8 cellular contexts compared by ENCODE assay signal in genomic region chr17:40323317-40323716, GRCh38. TPM values are rescaled to one million over a fixed set of nuclear protein-coding genes. Genes with fewer than 3 reads are reported as not detected.
DNase-seq lines count a peak whose midpoint lies in the region; ATAC-seq and TF ChIP-seq lines count a peak whose summit lies in the region.

No MANE protein-coding gene starts in this region.

- CTCF ChIA-PET in activated naive CD4-positive, alpha-beta T cell treated with anti-CD3 and anti-CD28 coated beads for 36 hours (lab: Charles Lee) = interaction anchor here (1.0 to 1.1 kb wide), 2 partner anchors 16 to 22 kb away, joined by 3 read pairs; no protein-coding TSS in a partner anchor

- no peak for TF ChIP-seq CTCF in mesothelial cell of epicardium (IDR thresholded peaks at IDR 0.05; ENCODE audit: unreplicated experiment)
- no peak for TF ChIP-seq CTCF in type B pancreatic cell (conservative IDR thresholded peaks at IDR 0.05)

- H3K4me3 Mint-ChIP-seq in activated naive CD4-positive, alpha-beta T cell treated with anti-CD3 and anti-CD28 coated beads for 36 hours = peak overlapping the region; percentile 85
- peak overlapping the region; percentile 85 for H3K4me3 Mint-ChIP-seq in activated naive CD8-positive, alpha-beta T cell treated with anti-CD3 and anti-CD28 coated beads, Interleukin-2, amount 50 U/mL, for 24 hours
- H3K4me3 Mint-ChIP-seq in mesothelial cell of epicardium (no peak overlapping the region), type B pancreatic cell (peak overlapping the region; percentile 68)

- intact Hi-C loops in activated naive CD4-positive, alpha-beta T cell treated with anti-CD3 and anti-CD28 coated beads for 36 hours (cut with micrococcal nuclease) = loop anchor here (2.0 to 10.0 kb wide), 3 partner anchors 227 to 1341 kb away; no protein-coding TSS in a partner anchor

- peaks cover 86% of the 10 kb centered on the region for H3K4me1 Mint-ChIP-seq in activated naive CD4-positive, alpha-beta T cell treated with anti-CD3 and anti-CD28 coated beads for 36 hours (ENCODE audit: low read depth)
- H3K4me1 Mint-ChIP-seq in activated naive CD8-positive, alpha-beta T cell treated with anti-CD3 and anti-CD28 coated beads, Interleukin-2, amount 50 U/mL, for 24 hours = peaks cover 91% of the 10 kb centered on the region
- H3K4me1 Mint-ChIP-seq in mesothelial cell of epicardium = peaks cover 60% of the 10 kb centered on the region
- H3K4me1 Mint-ChIP-seq in type B pancreatic cell (ENCODE audit: unreplicated experiment) = peaks cover 59% of the 10 kb centered on the region

- no peaks in the 10 kb centered on the region for H3K36me3 Mint-ChIP-seq in activated naive CD4-positive, alpha-beta T cell treated with anti-CD3 and anti-CD28 coated beads for 36 hours (ENCODE audit: low read depth)
- peaks cover 5% of the 10 kb centered on the region for H3K36me3 Mint-ChIP-seq in activated naive CD8-positive, alpha-beta T cell treated with anti-CD3 and anti-CD28 coated beads, Interleukin-2, amount 50 U/mL, for 24 hours (ENCODE audit: low read depth)
- H3K36me3 Mint-ChIP-seq in mesothelial cell of epicardium (peaks cover 1% of the 10 kb centered on the region), type B pancreatic cell (no peaks in the 10 kb centered on the region)

- peak overlapping the region; percentile 93 for H3K27ac Mint-ChIP-seq in activated naive CD4-positive, alpha-beta T cell treated with anti-CD3 and anti-CD28 coated beads for 36 hours
- peak overlapping the region; percentile 100 for H3K27ac Mint-ChIP-seq in activated naive CD8-positive, alpha-beta T cell treated with anti-CD3 and anti-CD28 coated beads, Interleukin-2, amount 50 U/mL, for 24 hours
- H3K27ac Mint-ChIP-seq in mesothelial cell of epicardium (peak overlapping the region; percentile 94), type B pancreatic cell (peak overlapping the region; percentile 73)

- no peaks in the 10 kb centered on the region for H3K27me3 Mint-ChIP-seq in activated naive CD4-positive, alpha-beta T cell treated with anti-CD3 and anti-CD28 coated beads for 36 hours (ENCODE audit: low read depth)
- H3K27me3 Mint-ChIP-seq in activated naive CD8-positive, alpha-beta T cell treated with anti-CD3 and anti-CD28 coated beads, Interleukin-2, amount 50 U/mL, for 24 hours = peaks cover 2% of the 10 kb centered on the region
- H3K27me3 Mint-ChIP-seq in mesothelial cell of epicardium (ENCODE audit: low read depth) (no peaks in the 10 kb centered on the region), type B pancreatic cell (no peaks in the 10 kb centered on the region)

- DNase-seq in activated naive CD4-positive, alpha-beta T cell treated with anti-CD3 and anti-CD28 coated beads for 36 hours = no peak
- no peak for DNase-seq in activated naive CD4-positive, alpha-beta T cell (lab: John Stamatoyannopoulos, UW)
- no peak for DNase-seq in activated naive CD8-positive, alpha-beta T cell treated with anti-CD3 and anti-CD28 coated beads, Interleukin-2, amount 50 U/mL, for 24 hours
- no peak for DNase-seq in mesothelial cell of epicardium (ENCODE audit: low spot score in 2 of 2, unreplicated experiment in 2 of 2)
- no peak for DNase-seq in type B pancreatic cell (ENCODE audit: extremely low spot score, unreplicated experiment)
- no peak for DNase-seq in dermis blood vessel endothelial cell
- no peak for DNase-seq in activated gamma-delta T cell treated with Interleukin-2 at 50 U/mL for 16 hours
- no peak for DNase-seq in NCI-H226

- no peaks in the 10 kb centered on the region for H3K9me3 Mint-ChIP-seq in activated naive CD4-positive, alpha-beta T cell treated with anti-CD3 and anti-CD28 coated beads for 36 hours
- no peaks in the 10 kb centered on the region for H3K9me3 Mint-ChIP-seq in activated naive CD8-positive, alpha-beta T cell treated with anti-CD3 and anti-CD28 coated beads, Interleukin-2, amount 50 U/mL, for 24 hours
- H3K9me3 Mint-ChIP-seq in mesothelial cell of epicardium = no peaks in the 10 kb centered on the region
- no peaks in the 10 kb centered on the region for H3K9me3 Mint-ChIP-seq in type B pancreatic cell

- no peak for ATAC-seq in activated naive CD8-positive, alpha-beta T cell treated with anti-CD3 and anti-CD28 coated beads, Interleukin-2, amount 50 U/mL, for 24 hours

RNA-seq across cellular contexts. Expression of gene RARA, which starts 14.3 kb away (rescaled TPM):
- total RNA-seq in activated naive CD4-positive, alpha-beta T cell treated with anti-CD3 and anti-CD28 coated beads for 36 hours = 10 to 100 TPM; 16.9 to 18.5 TPM
- total RNA-seq in mesothelial cell of epicardium (74.0 to 80.8 TPM (median 79.6 TPM) in 3 replicates), type B pancreatic cell (ENCODE audit: low replicate concordance) (23.8 and 34.3 TPM in 2 replicates), dermis blood vessel endothelial cell (9.7 and 13.6 TPM in 2 replicates)

RNA-seq across cellular contexts. Expression of gene CDC6, which starts 35.6 kb away (rescaled TPM):
- 10 to 100 TPM; 86.5 to 90.4 TPM for total RNA-seq in activated naive CD4-positive, alpha-beta T cell treated with anti-CD3 and anti-CD28 coated beads for 36 hours
- total RNA-seq in mesothelial cell of epicardium = 16.4 to 18.9 TPM (median 16.8 TPM) in 3 replicates
- total RNA-seq in type B pancreatic cell (ENCODE audit: low replicate concordance) = 23.2 and 50.3 TPM in 2 replicates
- 16.8 and 33.6 TPM in 2 replicates for total RNA-seq in dermis blood vessel endothelial cell

RNA-seq across cellular contexts. Expression of gene GJD3, which starts 41.2 kb away (rescaled TPM):
- not detected for total RNA-seq in activated naive CD4-positive, alpha-beta T cell treated with anti-CD3 and anti-CD28 coated beads for 36 hours
- total RNA-seq in mesothelial cell of epicardium (0.27 TPM in 1 of 3 replicates, not detected in the others), type B pancreatic cell (ENCODE audit: low replicate concordance) (0.36 and 0.43 TPM in 2 replicates), dermis blood vessel endothelial cell (3.7 and 4.3 TPM in 2 replicates)
